ENCODE assay signal across 11 cellular contexts in the genomic region with DNA sequence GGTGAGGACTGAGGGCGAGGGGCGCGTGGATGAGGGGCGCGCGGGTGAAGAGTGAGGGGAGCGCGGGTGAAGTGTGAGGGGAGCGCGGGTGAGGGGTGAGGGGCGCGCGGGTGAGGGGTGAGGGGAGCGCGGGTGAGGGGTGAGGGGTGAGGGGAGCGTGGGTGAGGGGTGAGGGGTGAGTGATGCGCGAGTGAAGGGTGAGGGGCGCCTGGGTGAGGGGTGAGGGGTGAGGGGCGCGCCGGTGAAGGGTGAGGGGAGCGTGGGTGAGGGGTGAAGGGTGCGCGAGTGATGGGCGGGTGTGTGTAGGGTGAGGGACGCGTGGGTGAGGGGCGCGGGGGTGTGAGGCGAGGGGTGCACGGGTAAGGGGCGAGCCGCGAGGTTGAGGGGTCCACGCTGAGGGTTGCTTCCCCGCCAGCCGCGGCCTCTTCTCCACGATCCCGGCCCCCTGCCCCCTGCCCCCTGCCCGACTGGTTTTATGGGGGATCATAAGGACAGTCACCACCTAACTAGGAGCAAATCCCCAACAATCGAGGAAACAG. TPM values are rescaled to one million over a fixed set of nuclear protein-coding genes. Genes with fewer than 3 reads are reported as not detected.
DNase-seq lines count a peak whose midpoint lies in the region; ATAC-seq and TF ChIP-seq lines count a peak whose summit lies in the region.
"Had no signal": no experiment of that assay in that cellular context is flagged by ENCODE, and none has a peak within 500 bp of the region (broad histone marks: within the 10 kb centered on the region; RNA-seq: fewer than 3 reads in every experiment).

No MANE protein-coding gene starts in this region.

- DNase-seq in activated naive CD4-positive, alpha-beta T cell treated with anti-CD3 and anti-CD28 coated beads, Interleukin-2, amount 10 ng/mL, durations not matched to agents 7 days and 5 days = no peak
- DNase-seq in activated naive CD4-positive, alpha-beta T cell treated with anti-CD3 and anti-CD28 coated beads, Interleukin-2, amount 50 U/mL, for 72 hours (ENCODE audit: low spot score in 2 of 2) = no peak
- DNase-seq in colonic mucosa = no peak
- DNase-seq in mesenteric fat pad (ENCODE audit: low spot score) = peak; percentile 81
- DNase-seq in upper lobe of right lung = no peak
- DNase-seq in activated CD4-positive, CD25-positive, alpha-beta regulatory T cell (lab: John Stamatoyannopoulos, UW) = no peak
- DNase-seq: OCI-M1; stimulated activated CD4-positive, alpha-beta T cell treated with anti-CD3 and anti-CD28 coated beads, Interleukin-12 subunit alpha, Interleukin-12 subunit beta, amount 100 ng/mL, for 4 hours had no signal

- H3K27ac ChIP-seq in colonic mucosa (peak overlapping the region; percentile 55), upper lobe of right lung (peak overlapping the region; percentile 72)

- CTCF ChIA-PET in activated naive CD4-positive, alpha-beta T cell treated with anti-CD3 and anti-CD28 coated beads, Interleukin-2, amount 10 ng/mL, durations not matched to agents 7 days and 5 days (lab: Charles Lee) = no interaction called here

- no peak overlapping the region for H3K27ac Mint-ChIP-seq in activated naive CD4-positive, alpha-beta T cell treated with anti-CD3 and anti-CD28 coated beads, Interleukin-2, amount 10 ng/mL, durations not matched to agents 7 days and 5 days
- H3K27ac Mint-ChIP-seq in activated naive CD4-positive, alpha-beta T cell treated with anti-CD3 and anti-CD28 coated beads, Interleukin-2, amount 50 U/mL, for 72 hours = no peak overlapping the region
- H3K27ac Mint-ChIP-seq: CD4-positive, CD25-positive, alpha-beta regulatory T cell had no signal

- TF ChIP-seq CTCF in colonic mucosa (IDR thresholded peaks at IDR 0.05) (no peak), upper lobe of right lung (IDR thresholded peaks at IDR 0.05) (no peak)

- peaks cover 9% of the 10 kb centered on the region for H3K36me3 Mint-ChIP-seq in activated naive CD4-positive, alpha-beta T cell treated with anti-CD3 and anti-CD28 coated beads, Interleukin-2, amount 10 ng/mL, durations not matched to agents 7 days and 5 days
- H3K36me3 Mint-ChIP-seq in activated naive CD4-positive, alpha-beta T cell treated with anti-CD3 and anti-CD28 coated beads, Interleukin-2, amount 50 U/mL, for 72 hours = peaks cover 5 to 12% of the 10 kb centered on the region in 2 donors

- H3K9ac ChIP-seq in colonic mucosa (ENCODE audit: low read depth in 2 of 2, low read length in 2 of 2) = peak overlapping the region; percentile 70 to 94

- intact Hi-C loops in colonic mucosa (cut with DNase I) = no loop called here
- intact Hi-C loops in upper lobe of right lung (cut with DNase I) = no loop called here

- H3K9me3 ChIP-seq in colonic mucosa (no peaks in the 10 kb centered on the region), upper lobe of right lung (no peaks in the 10 kb centered on the region)

- peak overlapping the region; percentile 76 for H3K4me3 ChIP-seq in colonic mucosa
- peak overlapping the region; percentile 76 for H3K4me3 ChIP-seq in upper lobe of right lung

- H3K9me3 Mint-ChIP-seq in activated naive CD4-positive, alpha-beta T cell treated with anti-CD3 and anti-CD28 coated beads, Interleukin-2, amount 10 ng/mL, durations not matched to agents 7 days and 5 days = no peaks in the 10 kb centered on the region
- no peaks in the 10 kb centered on the region for H3K9me3 Mint-ChIP-seq in activated naive CD4-positive, alpha-beta T cell treated with anti-CD3 and anti-CD28 coated beads, Interleukin-2, amount 50 U/mL, for 72 hours
- H3K9me3 Mint-ChIP-seq: CD4-positive, CD25-positive, alpha-beta regulatory T cell had no signal

- H3K4me3 Mint-ChIP-seq in activated naive CD4-positive, alpha-beta T cell treated with anti-CD3 and anti-CD28 coated beads, Interleukin-2, amount 10 ng/mL, durations not matched to agents 7 days and 5 days = peak overlapping the region; percentile 40

- H3K4me1 Mint-ChIP-seq in activated naive CD4-positive, alpha-beta T cell treated with anti-CD3 and anti-CD28 coated beads, Interleukin-2, amount 10 ng/mL, durations not matched to agents 7 days and 5 days = peaks cover 26% of the 10 kb centered on the region

- peaks cover 7% of the 10 kb centered on the region for H3K4me1 ChIP-seq in colonic mucosa
- H3K4me1 ChIP-seq in upper lobe of right lung = peaks cover 29% of the 10 kb centered on the region

- H3K27me3 Mint-ChIP-seq in activated naive CD4-positive, alpha-beta T cell treated with anti-CD3 and anti-CD28 coated beads, Interleukin-2, amount 10 ng/mL, durations not matched to agents 7 days and 5 days = peaks cover 34% of the 10 kb centered on the region

- ATAC-seq in activated naive CD4-positive, alpha-beta T cell treated with anti-CD3 and anti-CD28 coated beads, Interleukin-2, amount 50 U/mL, for 72 hours = no peak
- no peak for ATAC-seq in upper lobe of right lung
- ATAC-seq in HG02840 (IDR thresholded peaks at IDR 0.05; ENCODE audit: low FRiP score, unreplicated experiment) = no peak
- ATAC-seq in GM21515 (IDR thresholded peaks at IDR 0.05; ENCODE audit: unreplicated experiment) = no peak

- no peaks in the 10 kb centered on the region for H3K27me3 ChIP-seq in colonic mucosa
- no peaks in the 10 kb centered on the region for H3K27me3 ChIP-seq in upper lobe of right lung

- H3K36me3 ChIP-seq in colonic mucosa (no peaks in the 10 kb centered on the region), upper lobe of right lung (no peaks in the 10 kb centered on the region)

RNA-seq across cellular contexts. Expression of gene SLC66A2, which starts 1.1 kb away (rescaled TPM):
- total RNA-seq in activated naive CD4-positive, alpha-beta T cell treated with anti-CD3 and anti-CD28 coated beads, Interleukin-2, amount 50 U/mL, for 72 hours = 10 to 100 TPM; 15.6 to 40.0 TPM
- total RNA-seq in colonic mucosa (10 to 100 TPM; 74.9 to 88.0 TPM), mesenteric fat pad (85.9 TPM), upper lobe of right lung (59.5 TPM)

RNA-seq across cellular contexts. Expression of gene HSBP1L1, which starts 11.9 kb away (rescaled TPM):
- 10 to 100 TPM in 1 of 2 donors, 1 to 10 TPM in 1; 5.9 to 21.6 TPM for total RNA-seq in activated naive CD4-positive, alpha-beta T cell treated with anti-CD3 and anti-CD28 coated beads, Interleukin-2, amount 50 U/mL, for 72 hours
- total RNA-seq in colonic mucosa (10 to 100 TPM; 51.8 to 59.6 TPM), mesenteric fat pad (18.8 TPM), upper lobe of right lung (48.7 TPM)

RNA-seq across cellular contexts. Expression of gene TXNL4A, which starts 35.8 kb away (rescaled TPM):
- 100 to 1,000 TPM; 142 to 148 TPM for total RNA-seq in activated naive CD4-positive, alpha-beta T cell treated with anti-CD3 and anti-CD28 coated beads, Interleukin-2, amount 50 U/mL, for 72 hours
- total RNA-seq in colonic mucosa = 100 to 1,000 TPM; 101 to 138 TPM
- total RNA-seq in mesenteric fat pad = 107 TPM
- total RNA-seq in upper lobe of right lung = 80.7 TPM
